Comparison of ENCODE assay signal across 19 cellular contexts in the genomic region with DNA sequence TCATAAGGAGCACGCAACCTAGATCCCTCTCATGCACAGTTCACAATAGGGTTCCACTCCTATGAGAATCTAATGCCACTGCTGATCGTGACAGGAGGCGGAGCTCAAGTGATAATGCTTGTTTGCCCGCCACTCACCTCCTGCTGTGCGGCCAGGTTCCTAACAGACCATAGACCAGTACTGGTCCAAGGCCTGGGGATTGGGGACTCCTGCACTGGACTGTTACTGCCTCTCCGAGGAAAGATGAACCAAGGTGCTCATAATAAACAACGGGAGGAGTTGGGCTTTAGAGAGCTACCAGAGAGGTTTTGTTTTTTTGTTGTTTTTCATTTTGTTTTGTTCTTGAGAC. TPM values are rescaled to one million over a fixed set of nuclear protein-coding genes. Genes with fewer than 3 reads are reported as not detected.
A peak's percentile ranks its signal among the peaks of the same experiment; 100 is the strongest.
DNase-seq lines count a peak whose midpoint lies in the region; ATAC-seq and TF ChIP-seq lines count a peak whose summit lies in the region.
"Had no signal": no experiment of that assay in that cellular context is flagged by ENCODE, and none has a peak within 500 bp of the region (broad histone marks: within the 10 kb centered on the region; RNA-seq: fewer than 3 reads in every experiment).

No MANE protein-coding gene starts in this region.

- intact Hi-C loops in Right ventricle myocardium inferior (cut with DNase I), result no loop called here
- intact Hi-C loops in left ventricle myocardium superior (cut with micrococcal nuclease), result no loop called here
- intact Hi-C loops in sciatic nerve (cut with DNase I), result no loop called here

- H3K4me3 Mint-ChIP-seq in chondrocyte (ENCODE audit: unreplicated experiment), result no peak overlapping the region
- no peak overlapping the region for H3K4me3 Mint-ChIP-seq in type B pancreatic cell
- H3K4me3 Mint-ChIP-seq: CD4-positive, alpha-beta T cell had no signal

- no peak for ATAC-seq in Right ventricle myocardium inferior
- ATAC-seq in left ventricle myocardium superior, result no peak
- no peak for ATAC-seq in sciatic nerve
- ATAC-seq in HG02763 (IDR thresholded peaks at IDR 0.05; ENCODE audit: unreplicated experiment), result no peak

- DNase-seq in Right ventricle myocardium inferior (ENCODE audit: missing footprints) (peak; percentile 22), left ventricle myocardium superior (no peak), chondrocyte (ENCODE audit: low spot score) (peak; percentile 47), sciatic nerve (ENCODE audit: low spot score) (peak; percentile 48), NCI-H1694 treated with DMSO at 0.1 percent for 48 hours (lab: John Stamatoyannopoulos, UW) (no peak), type B pancreatic cell (ENCODE audit: extremely low spot score, unreplicated experiment) (no peak)
- DNase-seq: GM23248, H7, Karpas-422, MV-4-11, NCI-H1105, NCI-H1436 treated with DMSO at 0.1 percent for 48 hours, NCI-H2029, NCI-H446, NCI-H524 treated with DMSO at 0.1 percent for 48 hours, NCI-H774, SJCRH30 had no signal

- H3K27me3 Mint-ChIP-seq in chondrocyte (ENCODE audit: low read depth) (no peaks in the 10 kb centered on the region), type B pancreatic cell (no peaks in the 10 kb centered on the region)
- H3K27me3 Mint-ChIP-seq: CD4-positive, alpha-beta T cell had no signal

- H3K4me1 Mint-ChIP-seq in chondrocyte (ENCODE audit: low read depth) (peaks cover 26% of the 10 kb centered on the region), type B pancreatic cell (ENCODE audit: unreplicated experiment) (no peaks in the 10 kb centered on the region)

- H3K27ac Mint-ChIP-seq in chondrocyte (ENCODE audit: unreplicated experiment) (no peak overlapping the region), type B pancreatic cell (no peak overlapping the region)
- H3K27ac Mint-ChIP-seq: CD4-positive, alpha-beta T cell had no signal

- TF ChIP-seq CTCF in chondrocyte (IDR thresholded peaks at IDR 0.05), result no peak
- TF ChIP-seq CTCF in type B pancreatic cell (conservative IDR thresholded peaks at IDR 0.05), result no peak

- H3K9me3 Mint-ChIP-seq in chondrocyte (ENCODE audit: low read depth) (peaks cover 5% of the 10 kb centered on the region), type B pancreatic cell (no peaks in the 10 kb centered on the region)
- H3K9me3 Mint-ChIP-seq: CD4-positive, alpha-beta T cell had no signal

- peaks cover 1% of the 10 kb centered on the region for H3K36me3 Mint-ChIP-seq in chondrocyte (ENCODE audit: low read depth)
- no peaks in the 10 kb centered on the region for H3K36me3 Mint-ChIP-seq in type B pancreatic cell

RNA-seq across cellular contexts. Expression of a gene that starts 58.2 kb away (rescaled TPM):
- total RNA-seq in Right ventricle myocardium inferior (18.6 TPM), left ventricle myocardium superior (16.8 TPM), chondrocyte (30.4 to 34.3 TPM (median 33.6 TPM) in 3 replicates), sciatic nerve (44.2 TPM), type B pancreatic cell (ENCODE audit: low replicate concordance) (14.6 and 18.4 TPM in 2 replicates)

Comparison
In these comparisons a context has a peak if more than half of its experiments do, and no peak if none do; other contexts are left out.
1. DNase-seq: peak in Right ventricle myocardium inferior (single experiment), chondrocyte (single experiment) and sciatic nerve (single experiment); none in left ventricle myocardium superior (single experiment), NCI-H1694 treated with DMSO at 0.1 percent for 48 hours (single experiment) and type B pancreatic cell (single experiment).